Comparison of ENCODE assay signal across 12 cellular contexts in the genomic region with DNA sequence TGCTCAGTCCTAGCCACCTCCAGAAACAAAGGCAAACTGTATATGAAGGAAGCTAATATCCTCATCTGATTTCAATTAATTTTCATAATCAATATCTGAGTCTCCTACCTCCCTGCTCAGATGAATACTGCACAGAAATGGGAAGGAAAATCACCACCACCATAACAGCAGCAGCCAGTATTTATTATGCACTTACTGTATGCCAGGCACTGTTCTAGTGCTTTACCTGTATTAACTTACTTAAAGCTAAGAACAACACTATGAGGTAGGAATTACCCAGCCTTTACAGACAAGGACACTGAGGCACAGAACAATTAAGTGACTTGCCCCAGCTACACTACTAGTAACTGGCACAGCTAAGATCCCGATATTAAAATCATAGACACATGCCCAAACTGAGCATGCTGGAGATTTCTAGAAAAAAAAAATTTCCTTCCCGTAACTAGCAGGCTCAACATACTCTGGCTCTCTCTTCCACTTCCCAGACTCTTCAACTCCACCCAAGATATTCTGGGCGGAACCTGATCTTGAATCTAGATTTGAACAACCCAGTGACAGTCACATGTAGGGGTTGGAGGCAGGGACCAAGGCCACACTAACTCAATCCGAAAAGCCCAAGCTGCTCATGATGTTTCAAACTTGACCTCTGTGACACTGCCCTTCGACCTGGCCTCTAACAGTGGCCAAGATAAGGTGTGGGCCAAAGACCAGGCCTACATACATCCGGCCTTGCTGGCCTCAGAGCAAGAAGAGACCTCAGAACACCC. TPM values are rescaled to one million over a fixed set of nuclear protein-coding genes. Genes with fewer than 3 reads are reported as not detected.
DNase-seq lines count a peak whose midpoint lies in the region; ATAC-seq and TF ChIP-seq lines count a peak whose summit lies in the region.
"Had no signal": no experiment of that assay in that cellular context is flagged by ENCODE, and none has a peak within 500 bp of the region (broad histone marks: within the 10 kb centered on the region; RNA-seq: fewer than 3 reads in every experiment).

No MANE protein-coding gene starts in this region.

- H3K27me3 Mint-ChIP-seq in activated T-cell treated with anti-CD3 and anti-CD28 coated beads, Interleukin-2, amount 50 U/mL, for 24 hours = no peaks in the 10 kb centered on the region
- H3K27me3 Mint-ChIP-seq in activated naive CD8-positive, alpha-beta T cell = no peaks in the 10 kb centered on the region
- H3K27me3 Mint-ChIP-seq in endodermal cell (ENCODE audit: insufficient read depth) = peaks cover 19% of the 10 kb centered on the region

- H3K9me3 ChIP-seq in liver (ENCODE audit: control insufficient read depth in 4 of 4, low read length in 3 of 4) (no peaks in the 10 kb centered on the region), thyroid gland (no peaks in the 10 kb centered on the region), endodermal cell (ENCODE audit: control insufficient read depth, low read length) (no peaks in the 10 kb centered on the region)
- H3K9me3 ChIP-seq: ovary had no signal

- peak overlapping the region; percentile 11 to 12 (median 11) for H3K4me3 ChIP-seq in liver (ENCODE audit: low read depth in 1 of 3, low read length in 3 of 3)
- no peak overlapping the region for H3K4me3 ChIP-seq in thyroid gland (replicated peaks in 1 of 3)
- H3K4me3 ChIP-seq in endodermal cell (ENCODE audit: low read length) = no peak overlapping the region
- H3K4me3 ChIP-seq: ovary had no signal

- no peaks in the 10 kb centered on the region for H3K27me3 ChIP-seq in liver (ENCODE audit: control insufficient read depth in 4 of 4, insufficient read depth in 4 of 4, low read length in 3 of 4)
- H3K27me3 ChIP-seq in thyroid gland = no peaks in the 10 kb centered on the region
- peaks cover 27% of the 10 kb centered on the region for H3K27me3 ChIP-seq in endodermal cell (ENCODE audit: control insufficient read depth, insufficient read depth, low read length, poor library complexity, severe bottlenecking)
- H3K27me3 ChIP-seq: ovary had no signal

- DNase-seq in activated T-cell treated with anti-CD3 and anti-CD28 coated beads, Interleukin-2, amount 50 U/mL, for 24 hours = no peak
- DNase-seq in activated T-cell treated with anti-CD3 and anti-CD28 coated beads, Interleukin-2, amount 50 U/mL, for 1 hour = no peak
- DNase-seq in thyroid gland = no peak
- no peak for DNase-seq in NCI-H2196 (lab: John Stamatoyannopoulos, UW; ENCODE audit: unreplicated experiment)
- DNase-seq in endodermal cell = no peak
- DNase-seq: activated gamma-delta T cell, foreskin fibroblast, ovary, SHP77 had no signal

- TF ChIP-seq RAD21 in liver (IDR thresholded peaks at IDR 0.05) = peak in 1 of 2 donors; percentile 37

- H3K27ac ChIP-seq in liver (ENCODE audit: low read depth in 1 of 2, low read length in 2 of 2) (peak overlapping the region; percentile 67 to 75), thyroid gland (peak overlapping the region in 2 of 3 donors; percentile 43 to 49), endodermal cell (ENCODE audit: low read depth, low read length) (no peak overlapping the region)

- WGBS in liver = 32% methylated on average over 6 of the region's 6 CpGs
- 63 to 81% methylated on average over 6 of the region's 6 CpGs for WGBS in thyroid gland, 2 donors
- WGBS in endodermal cell (ENCODE audit: insufficient coverage in 1 of 2, insufficient read length in 1 of 2), 2 experiments = 93 to 95% methylated on average over 3 to 6 of the region's 6 CpGs

- peaks cover 3 to 50% (median 42%) of the 10 kb centered on the region in 4 donors for H3K4me1 ChIP-seq in liver (ENCODE audit: control insufficient read depth in 4 of 4, insufficient read depth in 4 of 4, low read length in 3 of 4)
- H3K4me1 ChIP-seq in thyroid gland = peaks cover 21 to 43% of the 10 kb centered on the region in 2 donors
- H3K4me1 ChIP-seq in endodermal cell (ENCODE audit: control insufficient read depth, insufficient read depth, low read length) = no peaks in the 10 kb centered on the region

- no peak for ATAC-seq in GM18517 (IDR thresholded peaks at IDR 0.05; ENCODE audit: unreplicated experiment)

- H3K27ac Mint-ChIP-seq in activated T-cell treated with anti-CD3 and anti-CD28 coated beads, Interleukin-2, amount 50 U/mL, for 24 hours = peak overlapping the region; percentile 45
- peak overlapping the region; percentile 76 for H3K27ac Mint-ChIP-seq in activated naive CD8-positive, alpha-beta T cell
- H3K27ac Mint-ChIP-seq in endodermal cell = no peak overlapping the region

- no peak for TF ChIP-seq POLR2A in thyroid gland (IDR thresholded peaks at IDR 0.05)

- H3K4me1 Mint-ChIP-seq in activated T-cell treated with anti-CD3 and anti-CD28 coated beads, Interleukin-2, amount 50 U/mL, for 24 hours (ENCODE audit: low read depth) = peaks cover 52% of the 10 kb centered on the region
- H3K4me1 Mint-ChIP-seq in activated naive CD8-positive, alpha-beta T cell (ENCODE audit: low read depth) = peaks cover 52% of the 10 kb centered on the region
- peaks cover 18% of the 10 kb centered on the region for H3K4me1 Mint-ChIP-seq in endodermal cell

- intact Hi-C loops in thyroid gland (cut with DNase I) = no loop called here

- TF ChIP-seq CTCF in liver (IDR thresholded peaks at IDR 0.05; ENCODE audit: low read depth, low read length, missing input control) = no peak
- TF ChIP-seq CTCF in thyroid gland (IDR thresholded peaks at IDR 0.05) = no peak
- TF ChIP-seq CTCF in endodermal cell (conservative IDR thresholded peaks at IDR 0.05) = no peak

- H3K36me3 ChIP-seq in liver (ENCODE audit: control insufficient read depth in 4 of 4, insufficient read depth in 3 of 4, low read depth in 1 of 4, low read length in 3 of 4) (peaks cover 2 to 28% (median 24%) of the 10 kb centered on the region in 4 donors), thyroid gland (peaks cover 11 to 20% of the 10 kb centered on the region in 2 donors), endodermal cell (ENCODE audit: control insufficient read depth, insufficient read depth, low read length) (peaks cover 7% of the 10 kb centered on the region)
- H3K36me3 ChIP-seq: ovary had no signal

- peaks cover 83% of the 10 kb centered on the region for H3K36me3 Mint-ChIP-seq in activated T-cell treated with anti-CD3 and anti-CD28 coated beads, Interleukin-2, amount 50 U/mL, for 24 hours (ENCODE audit: low read depth)
- peaks cover 5% of the 10 kb centered on the region for H3K36me3 Mint-ChIP-seq in activated naive CD8-positive, alpha-beta T cell
- H3K36me3 Mint-ChIP-seq in endodermal cell (ENCODE audit: low read depth) = peaks cover 22% of the 10 kb centered on the region

- no peaks in the 10 kb centered on the region for H3K9me3 Mint-ChIP-seq in activated T-cell treated with anti-CD3 and anti-CD28 coated beads, Interleukin-2, amount 50 U/mL, for 24 hours
- H3K9me3 Mint-ChIP-seq in activated naive CD8-positive, alpha-beta T cell (ENCODE audit: low read depth) = no peaks in the 10 kb centered on the region
- no peaks in the 10 kb centered on the region for H3K9me3 Mint-ChIP-seq in endodermal cell

- peak overlapping the region; percentile 18 to 68 for H3K9ac ChIP-seq in liver (ENCODE audit: low read depth in 1 of 2, low read length in 2 of 2)
- H3K9ac ChIP-seq in endodermal cell (ENCODE audit: extremely low read depth, low read length, poor library complexity, severe bottlenecking) = no peak overlapping the region

- peak overlapping the region; percentile 93 for H3K4me3 Mint-ChIP-seq in activated T-cell treated with anti-CD3 and anti-CD28 coated beads, Interleukin-2, amount 50 U/mL, for 24 hours
- peak overlapping the region; percentile 96 for H3K4me3 Mint-ChIP-seq in activated naive CD8-positive, alpha-beta T cell
- no peak overlapping the region for H3K4me3 Mint-ChIP-seq in endodermal cell

TF ChIP-seq in liver, 16 proteins besides CTCF, POLR2A, EP300 and RAD21 (continues in another document):
- peak in 1 of 2 donors; percentile 32 for TF ChIP-seq GABPA (IDR thresholded peaks at IDR 0.05 in 1 of 2, conservative IDR thresholded peaks at IDR 0.05 in 1 of 2)
- peak; percentile 93 to 94 for TF ChIP-seq HNF4A (conservative IDR thresholded peaks at IDR 0.05)
- peak in 1 of 2 donors; percentile 36 for TF ChIP-seq EGR1 (IDR thresholded peaks at IDR 0.05; ENCODE audit: low read depth in 2 of 2)
- TF ChIP-seq JUND (IDR thresholded peaks at IDR 0.05) = peak; percentile 52 to 74
- peak; percentile 72 for TF ChIP-seq HNF4G (IDR thresholded peaks at IDR 0.05)
- TF ChIP-seq NR2F2 (IDR thresholded peaks at IDR 0.05) = peak; percentile 100
- peak; percentile 98 for TF ChIP-seq RXRA (IDR thresholded peaks at IDR 0.05)
- peak; percentile 39 for TF ChIP-seq FOXA1 (IDR thresholded peaks at IDR 0.05)
- TF ChIP-seq YY1 (IDR thresholded peaks at IDR 0.05) = no peak
- TF ChIP-seq, protein P1, sequence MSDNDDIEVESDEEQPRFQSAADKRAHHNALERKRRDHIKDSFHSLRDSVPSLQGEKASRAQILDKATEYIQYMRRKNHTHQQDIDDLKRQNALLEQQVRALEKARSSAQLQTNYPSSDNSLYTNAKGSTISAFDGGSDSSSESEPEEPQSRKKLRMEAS (IDR thresholded peaks at IDR 0.05) = peak; percentile 89
- TF ChIP-seq FOXA2 (IDR thresholded peaks at IDR 0.05) = no peak
- peak; percentile 63 for TF ChIP-seq ZBTB33 (IDR thresholded peaks at IDR 0.05)

RNA-seq across cellular contexts. Expression of gene TRIM25, which starts 3.9 kb away (rescaled TPM):
- total RNA-seq in liver (10 to 100 TPM; 10.8 to 64.5 TPM), thyroid gland (10 to 100 TPM; 23.9 to 41.8 (median 32.7) TPM), endodermal cell (10 to 100 TPM; 18.8 to 21.3 TPM)
- 10 to 100 TPM; 14.6 to 16.6 TPM for polyA plus RNA-seq in liver
- polyA plus RNA-seq in endodermal cell (2013, experiment 1 of 2) = 8.9 TPM
- polyA plus RNA-seq in endodermal cell (2013, experiment 2 of 2) = 9.3 TPM

RNA-seq across cellular contexts. Expression of gene COIL, which starts 50.9 kb away (rescaled TPM):
- 1 to 10 TPM; 6.1 to 9.9 TPM for total RNA-seq in liver
- 1 to 10 TPM; 4.7 to 6.9 TPM for polyA plus RNA-seq in liver
- total RNA-seq in thyroid gland = 10 to 100 TPM; 13.2 to 18.3 (median 17.5) TPM
- 10 to 100 TPM; 18.2 to 19.2 TPM for total RNA-seq in endodermal cell
- 23.8 TPM for polyA plus RNA-seq in endodermal cell (2013, experiment 1 of 2)
- 25.6 TPM for polyA plus RNA-seq in endodermal cell (2013, experiment 2 of 2)

Comparison
In these comparisons a context has a peak if more than half of its experiments do, and no peak if none do; other contexts are left out.
1. H3K4me3 ChIP-seq: peak in liver (3 of 3); none in thyroid gland (0 of 3) and endodermal cell (single experiment).